ENCODE assay signal across 17 cellular contexts in the genomic region with DNA sequence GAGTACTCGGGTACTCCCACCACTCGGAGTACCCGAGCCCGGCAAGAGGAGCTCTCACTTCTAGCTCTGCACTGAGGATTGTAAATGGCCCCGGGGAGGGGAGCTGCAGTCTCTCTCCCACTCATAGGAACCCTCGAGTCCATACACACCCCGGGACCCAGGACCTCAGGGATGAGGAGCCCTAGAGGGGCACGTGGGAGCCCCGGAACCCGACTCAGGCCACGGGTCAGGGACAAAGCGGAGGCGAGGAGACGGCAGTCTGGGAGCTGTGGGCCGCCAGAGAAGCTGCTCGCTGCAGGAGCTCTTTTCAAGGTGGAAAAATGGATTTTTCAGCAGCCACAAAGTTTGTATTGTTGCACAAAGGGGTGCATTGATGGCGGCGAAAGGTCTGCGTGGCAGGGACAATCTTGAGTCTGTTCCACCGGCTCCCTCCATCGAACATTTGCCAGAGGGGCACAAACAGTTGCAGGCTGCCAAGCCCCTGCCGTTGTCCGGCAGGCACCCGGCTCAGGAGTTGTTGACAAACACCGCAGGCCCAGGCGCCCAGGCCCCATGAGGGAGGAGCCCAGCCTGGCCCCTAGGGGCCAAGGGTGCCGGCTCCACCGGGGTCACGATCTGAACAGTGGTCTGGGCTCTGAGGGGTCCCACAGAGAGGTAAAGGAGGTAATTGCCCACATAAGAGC. TPM values are rescaled to one million over a fixed set of nuclear protein-coding genes. Genes with fewer than 3 reads are reported as not detected.
DNase-seq lines count a peak whose midpoint lies in the region; ATAC-seq and TF ChIP-seq lines count a peak whose summit lies in the region.
"Had no signal": no experiment of that assay in that cellular context is flagged by ENCODE, and none has a peak within 500 bp of the region (broad histone marks: within the 10 kb centered on the region; RNA-seq: fewer than 3 reads in every experiment).

No MANE protein-coding gene starts in this region.

- no peaks in the 10 kb centered on the region for H3K36me3 ChIP-seq in WERI-Rb-1
- H3K36me3 ChIP-seq: heart left ventricle, tibial artery had no signal

- no peak overlapping the region for H3K4me3 ChIP-seq in WERI-Rb-1 (ENCODE audit: low read depth, low read length)

- H3K27ac Mint-ChIP-seq in activated naive CD8-positive, alpha-beta T cell = no peak overlapping the region
- H3K27ac Mint-ChIP-seq in activated naive CD8-positive, alpha-beta T cell treated with anti-CD3 and anti-CD28 coated beads for 36 hours = no peak overlapping the region
- H3K27ac Mint-ChIP-seq in activated T-helper 1 cell treated with anti-CD3 and anti-CD28 coated beads, Interleukin-12 subunit alpha, Interleukin-12 subunit beta, Interleukin-2, Interleukin-4 antibody, amounts not matched to agents 30 ng/mL and 10 ng/mL and 1 ng/mL, durations not matched to agents 14 hours and 24 hours and 36 hours = no peak overlapping the region
- no peak overlapping the region for H3K27ac Mint-ChIP-seq in type B pancreatic cell

- H3K27me3 ChIP-seq in WERI-Rb-1 (ENCODE audit: insufficient read depth, low read depth, severe bottlenecking) = peaks cover 90% of the 10 kb centered on the region

- DNase-seq in activated naive CD8-positive, alpha-beta T cell treated with anti-CD3 and anti-CD28 coated beads for 36 hours = no peak
- no peak for DNase-seq in activated T-helper 1 cell treated with anti-CD3 and anti-CD28 coated beads, Interleukin-12 subunit alpha, Interleukin-12 subunit beta, Interleukin-2, Interleukin-4 antibody, amounts not matched to agents 30 ng/mL and 10 ng/mL and 1 ng/mL, durations not matched to agents 14 hours and 24 hours and 36 hours (ENCODE audit: low spot score)
- DNase-seq in left kidney (ENCODE audit: low read depth, low spot score) = peak; percentile 15
- no peak for DNase-seq in type B pancreatic cell (ENCODE audit: extremely low spot score, unreplicated experiment)
- no peak for DNase-seq in WERI-Rb-1
- DNase-seq in RKO (ENCODE audit: low spot score) = no peak
- DNase-seq: activated CD4-positive, CD25-positive, alpha-beta regulatory T cell; DMS 273 treated with DMSO at 0.1 percent for 48 hours; MM.1S; NCI-H2029 treated with DMSO at 0.1 percent for 48 hours; NCI-H526 treated with DMSO at 0.1 percent for 48 hours; SW 1271; tibial artery had no signal

- peaks cover 4% of the 10 kb centered on the region for H3K27me3 Mint-ChIP-seq in activated naive CD8-positive, alpha-beta T cell
- peaks cover 49% of the 10 kb centered on the region for H3K27me3 Mint-ChIP-seq in activated naive CD8-positive, alpha-beta T cell treated with anti-CD3 and anti-CD28 coated beads for 36 hours
- H3K27me3 Mint-ChIP-seq in activated T-helper 1 cell treated with anti-CD3 and anti-CD28 coated beads, Interleukin-12 subunit alpha, Interleukin-12 subunit beta, Interleukin-2, Interleukin-4 antibody, amounts not matched to agents 30 ng/mL and 10 ng/mL and 1 ng/mL, durations not matched to agents 14 hours and 24 hours and 36 hours (ENCODE audit: insufficient read depth) = peaks cover 69% of the 10 kb centered on the region
- peaks cover 93% of the 10 kb centered on the region for H3K27me3 Mint-ChIP-seq in type B pancreatic cell

- peaks cover 41% of the 10 kb centered on the region for H3K4me1 Mint-ChIP-seq in activated naive CD8-positive, alpha-beta T cell (ENCODE audit: low read depth)
- peaks cover 39% of the 10 kb centered on the region for H3K4me1 Mint-ChIP-seq in activated naive CD8-positive, alpha-beta T cell treated with anti-CD3 and anti-CD28 coated beads for 36 hours
- peaks cover 54% of the 10 kb centered on the region for H3K4me1 Mint-ChIP-seq in activated T-helper 1 cell treated with anti-CD3 and anti-CD28 coated beads, Interleukin-12 subunit alpha, Interleukin-12 subunit beta, Interleukin-2, Interleukin-4 antibody, amounts not matched to agents 30 ng/mL and 10 ng/mL and 1 ng/mL, durations not matched to agents 14 hours and 24 hours and 36 hours (ENCODE audit: low read depth)
- H3K4me1 Mint-ChIP-seq in type B pancreatic cell (ENCODE audit: unreplicated experiment) = peaks cover 48% of the 10 kb centered on the region

- no peaks in the 10 kb centered on the region for H3K9me3 ChIP-seq in WERI-Rb-1 (ENCODE audit: severe bottlenecking)
- H3K9me3 ChIP-seq: heart left ventricle, tibial artery had no signal

- TF ChIP-seq CTCF in type B pancreatic cell (conservative IDR thresholded peaks at IDR 0.05) (no peak), WERI-Rb-1 (IDR thresholded peaks at IDR 0.05; ENCODE audit: low read depth, low read length) (no peak)

- H3K4me3 Mint-ChIP-seq in activated naive CD8-positive, alpha-beta T cell = peak overlapping the region; percentile 89
- no peak overlapping the region for H3K4me3 Mint-ChIP-seq in activated naive CD8-positive, alpha-beta T cell treated with anti-CD3 and anti-CD28 coated beads for 36 hours
- peak overlapping the region; percentile 72 for H3K4me3 Mint-ChIP-seq in activated T-helper 1 cell treated with anti-CD3 and anti-CD28 coated beads, Interleukin-12 subunit alpha, Interleukin-12 subunit beta, Interleukin-2, Interleukin-4 antibody, amounts not matched to agents 30 ng/mL and 10 ng/mL and 1 ng/mL, durations not matched to agents 14 hours and 24 hours and 36 hours
- peak overlapping the region; percentile 72 for H3K4me3 Mint-ChIP-seq in type B pancreatic cell

- ATAC-seq in GM18858 (IDR thresholded peaks at IDR 0.05; ENCODE audit: unreplicated experiment) = no peak
- ATAC-seq: left colon had no signal

- intact Hi-C loops in activated T-helper 1 cell treated with anti-CD3 and anti-CD28 coated beads, Interleukin-12 subunit alpha, Interleukin-12 subunit beta, Interleukin-2, Interleukin-4 antibody, amounts not matched to agents 30 ng/mL and 10 ng/mL and 1 ng/mL, durations not matched to agents 14 hours and 24 hours and 36 hours (cut with micrococcal nuclease) = no loop called here

- H3K36me3 Mint-ChIP-seq in activated naive CD8-positive, alpha-beta T cell = no peaks in the 10 kb centered on the region
- H3K36me3 Mint-ChIP-seq in activated naive CD8-positive, alpha-beta T cell treated with anti-CD3 and anti-CD28 coated beads for 36 hours = peaks cover 3% of the 10 kb centered on the region
- no peaks in the 10 kb centered on the region for H3K36me3 Mint-ChIP-seq in activated T-helper 1 cell treated with anti-CD3 and anti-CD28 coated beads, Interleukin-12 subunit alpha, Interleukin-12 subunit beta, Interleukin-2, Interleukin-4 antibody, amounts not matched to agents 30 ng/mL and 10 ng/mL and 1 ng/mL, durations not matched to agents 14 hours and 24 hours and 36 hours (ENCODE audit: low read depth)
- H3K36me3 Mint-ChIP-seq in type B pancreatic cell = no peaks in the 10 kb centered on the region

- H3K9me3 Mint-ChIP-seq in activated naive CD8-positive, alpha-beta T cell (ENCODE audit: low read depth) = no peaks in the 10 kb centered on the region
- H3K9me3 Mint-ChIP-seq in activated naive CD8-positive, alpha-beta T cell treated with anti-CD3 and anti-CD28 coated beads for 36 hours = no peaks in the 10 kb centered on the region
- no peaks in the 10 kb centered on the region for H3K9me3 Mint-ChIP-seq in activated T-helper 1 cell treated with anti-CD3 and anti-CD28 coated beads, Interleukin-12 subunit alpha, Interleukin-12 subunit beta, Interleukin-2, Interleukin-4 antibody, amounts not matched to agents 30 ng/mL and 10 ng/mL and 1 ng/mL, durations not matched to agents 14 hours and 24 hours and 36 hours
- no peaks in the 10 kb centered on the region for H3K9me3 Mint-ChIP-seq in type B pancreatic cell

- no peak overlapping the region for H3K27ac ChIP-seq in WERI-Rb-1
- H3K27ac ChIP-seq: heart left ventricle, tibial artery had no signal

RNA-seq across cellular contexts. Expression of a gene that starts 5.7 kb away (rescaled TPM):
- 10 to 100 TPM; 37.5 to 38.9 TPM for total RNA-seq in activated naive CD8-positive, alpha-beta T cell treated with anti-CD3 and anti-CD28 coated beads for 36 hours
- 40.7 and 41.5 TPM in 2 replicates for total RNA-seq in activated T-helper 1 cell treated with anti-CD3 and anti-CD28 coated beads, Interleukin-12 subunit alpha, Interleukin-12 subunit beta, Interleukin-2, Interleukin-4 antibody, amounts not matched to agents 30 ng/mL and 10 ng/mL and 1 ng/mL, durations not matched to agents 14 hours and 24 hours and 36 hours
- 2.4 and 20.2 TPM in 2 replicates for total RNA-seq in type B pancreatic cell (ENCODE audit: low replicate concordance)
